10 cellular contexts compared by ENCODE assay signal in genomic region chr19:49513746-49514118, GRCh38. TPM values are rescaled to one million over a fixed set of nuclear protein-coding genes. Genes with fewer than 3 reads are reported as not detected.
A peak's percentile ranks its signal among the peaks of the same experiment; 100 is the strongest.
DNase-seq lines count a peak whose midpoint lies in the region; ATAC-seq and TF ChIP-seq lines count a peak whose summit lies in the region.
"Had no signal": no experiment of that assay in that cellular context is flagged by ENCODE, and none has a peak within 500 bp of the region (broad histone marks: within the 10 kb centered on the region; RNA-seq: fewer than 3 reads in every experiment).

No MANE protein-coding gene starts in this region.

- no peaks in the 10 kb centered on the region for H3K9me3 ChIP-seq in iPS-18a (ENCODE audit: control insufficient read depth, low read depth, low read length)
- H3K9me3 ChIP-seq in spleen = no peaks in the 10 kb centered on the region

- H3K27ac Mint-ChIP-seq in WTC11 = no peak overlapping the region

- no peaks in the 10 kb centered on the region for H3K27me3 Mint-ChIP-seq in WTC11 (ENCODE audit: low read depth)

- H3K4me1 Mint-ChIP-seq in WTC11 = peaks cover 28% of the 10 kb centered on the region

- ATAC-seq in WTC11 = no peak

- H3K9me3 Mint-ChIP-seq in WTC11 = no peaks in the 10 kb centered on the region

- H3K27me3 ChIP-seq in iPS-18a (ENCODE audit: control insufficient read depth, insufficient read depth, low read length) = no peaks in the 10 kb centered on the region
- no peaks in the 10 kb centered on the region for H3K27me3 ChIP-seq in spleen (replicated peaks in 1 of 7)

- H3K36me3 Mint-ChIP-seq in WTC11 = peaks cover 6% of the 10 kb centered on the region

- CTCF ChIA-PET in WTC11 (lab: Charles Lee) = interaction anchor here (0.6 to 3.3 kb wide), 8 partner anchors 11 to 170 kb away, joined by 3 to 40 read pairs (median 5); partner anchors contain the start of gene ALDH16A1

- 43 to 57% (median 52%) methylated on average over 12 of the region's 12 CpGs for WGBS in spleen, 5 donors

- POLR2A ChIA-PET in WTC11 (lab: Charles Lee) = interaction anchor here (0.5 to 1.7 kb wide), 4 partner anchors 11 to 162 kb away, joined by 3 to 4 read pairs (median 4); partner anchors contain the start of gene RCN3

- no peak for TF ChIP-seq CTCF in WTC11 (IDR thresholded peaks at IDR 0.05)
- no peak for TF ChIP-seq CTCF in spleen (IDR thresholded peaks at IDR 0.05 in 8 of 11, conservative IDR thresholded peaks at IDR 0.05 in 3 of 11)

- H3K27ac ChIP-seq in iPS-18a (ENCODE audit: low read length) (no peak overlapping the region), spleen (peak overlapping the region in 7 of 8 donors; percentile 13 to 95 (median 87)), caudate nucleus (ENCODE audit: low read depth, low read length) (no peak overlapping the region)

- no peaks in the 10 kb centered on the region for H3K36me3 ChIP-seq in iPS-18a (ENCODE audit: control insufficient read depth, low read depth, low read length)
- peaks cover 0 to 45% (median 0%) of the 10 kb centered on the region in 6 donors for H3K36me3 ChIP-seq in spleen

- intact Hi-C loops in spleen (cut with DNase I; ENCODE audit: low total_unique reads) = no loop called here

- no peaks in the 10 kb centered on the region for H3K4me1 ChIP-seq in iPS-18a (ENCODE audit: control insufficient read depth, low read depth, low read length)
- peaks cover 30 to 91% (median 63%) of the 10 kb centered on the region in 6 donors for H3K4me1 ChIP-seq in spleen

- H3K4me3 ChIP-seq in iPS-18a (ENCODE audit: low read length) (peak overlapping the region; percentile 70), spleen (peak overlapping the region in 7 of 8 donors; percentile 59 to 92 (median 71))

- H3K9ac ChIP-seq in iPS-18a (ENCODE audit: low read length) = peak overlapping the region; percentile 56

- peak overlapping the region; percentile 79 for H3K4me3 Mint-ChIP-seq in WTC11

- TF ChIP-seq POLR2A in spleen (IDR thresholded peaks at IDR 0.05) = no peak

- DNase-seq in DMS53 (lab: John Stamatoyannopoulos, UW) (peak; percentile 38), DMS53 treated with DMSO at 0.1 percent for 48 hours (lab: John Stamatoyannopoulos, UW; ENCODE audit: unreplicated experiment) (no peak), WTC11 (ENCODE audit: low spot score) (no peak), spleen (no peak), caudate nucleus (lab: John Stamatoyannopoulos, UW) (no peak), C1 segment of cervical spinal cord (lab: John Stamatoyannopoulos, UW) (no peak), NCI-H2196 treated with DMSO at 0.1 percent for 48 hours (lab: John Stamatoyannopoulos, UW; ENCODE audit: unreplicated experiment) (no peak)
- DNase-seq: 8988T, posterior cingulate gyrus had no signal

TF ChIP-seq in WTC11, 78 proteins besides CTCF, POLR2A, EP300 and RAD21:
- no peak for TF ChIP-seq FOXK1 (CRISPR knock-in tag; IDR thresholded peaks at IDR 0.05)
- TF ChIP-seq ZNF121 (CRISPR knock-in tag; IDR thresholded peaks at IDR 0.05) = peak; percentile 95

RNA-seq across cellular contexts. Expression of gene FCGRT, which starts 1.3 kb away (rescaled TPM):
- 53.8 to 69.9 TPM (median 61.2 TPM) in 3 replicates for total RNA-seq in WTC11 (2021)
- total RNA-seq in spleen = 100 to 1,000 TPM; 273 to 616 (median 435) TPM
- polyA plus RNA-seq in spleen = 100 to 1,000 TPM; 144 to 364 (median 279) TPM

RNA-seq across cellular contexts. Expression of gene RCN3, which starts 14.1 kb away (rescaled TPM):
- 14.3 to 20.6 TPM (median 20.3 TPM) in 3 replicates for total RNA-seq in WTC11 (2021)
- total RNA-seq in spleen = 10 to 100 TPM; 18.9 to 44.2 (median 42.8) TPM
- 10 to 100 TPM; 25.0 to 99.2 (median 89.9) TPM for polyA plus RNA-seq in spleen

RNA-seq across cellular contexts. Expression of gene RPS11, which starts 17.5 kb away (rescaled TPM):
- total RNA-seq in WTC11 (2021) (2,299 to 2,683 TPM (median 2,679 TPM) in 3 replicates), spleen (1,000 to 10,000 TPM; 1,555 to 3,509 (median 2,434) TPM)
- over 10,000 TPM in 2 of 3 donors, 1,000 to 10,000 TPM in 1; 8,326 to 12,835 (median 11,104) TPM for polyA plus RNA-seq in spleen

RNA-seq across cellular contexts. Expression of gene RPL13A, which starts 26.3 kb away (rescaled TPM):
- total RNA-seq in WTC11 (2021) (3,861 to 4,362 TPM (median 4,362 TPM) in 3 replicates), spleen (1,000 to 10,000 TPM; 2,521 to 3,132 (median 2,768) TPM)
- polyA plus RNA-seq in spleen = 1,000 to 10,000 TPM; 6,561 to 7,408 (median 7,261) TPM

RNA-seq across cellular contexts. Expression of gene FLT3LG, which starts 39.7 kb away (rescaled TPM):
- total RNA-seq in WTC11 (2021) (2.9 to 5.3 TPM (median 3.6 TPM) in 3 replicates), spleen (10 to 100 TPM; 11.2 to 32.8 (median 24.1) TPM)
- 10 to 100 TPM; 16.4 to 26.4 (median 19.9) TPM for polyA plus RNA-seq in spleen

Comparison
In these comparisons a context has a peak if more than half of its experiments do, and no peak if none do; other contexts are left out.
1. H3K27ac ChIP-seq: peak in spleen (7 of 8); none in iPS-18a (single experiment) and caudate nucleus (single experiment).